ENCODE assay signal across 15 cellular contexts in the genomic region with DNA sequence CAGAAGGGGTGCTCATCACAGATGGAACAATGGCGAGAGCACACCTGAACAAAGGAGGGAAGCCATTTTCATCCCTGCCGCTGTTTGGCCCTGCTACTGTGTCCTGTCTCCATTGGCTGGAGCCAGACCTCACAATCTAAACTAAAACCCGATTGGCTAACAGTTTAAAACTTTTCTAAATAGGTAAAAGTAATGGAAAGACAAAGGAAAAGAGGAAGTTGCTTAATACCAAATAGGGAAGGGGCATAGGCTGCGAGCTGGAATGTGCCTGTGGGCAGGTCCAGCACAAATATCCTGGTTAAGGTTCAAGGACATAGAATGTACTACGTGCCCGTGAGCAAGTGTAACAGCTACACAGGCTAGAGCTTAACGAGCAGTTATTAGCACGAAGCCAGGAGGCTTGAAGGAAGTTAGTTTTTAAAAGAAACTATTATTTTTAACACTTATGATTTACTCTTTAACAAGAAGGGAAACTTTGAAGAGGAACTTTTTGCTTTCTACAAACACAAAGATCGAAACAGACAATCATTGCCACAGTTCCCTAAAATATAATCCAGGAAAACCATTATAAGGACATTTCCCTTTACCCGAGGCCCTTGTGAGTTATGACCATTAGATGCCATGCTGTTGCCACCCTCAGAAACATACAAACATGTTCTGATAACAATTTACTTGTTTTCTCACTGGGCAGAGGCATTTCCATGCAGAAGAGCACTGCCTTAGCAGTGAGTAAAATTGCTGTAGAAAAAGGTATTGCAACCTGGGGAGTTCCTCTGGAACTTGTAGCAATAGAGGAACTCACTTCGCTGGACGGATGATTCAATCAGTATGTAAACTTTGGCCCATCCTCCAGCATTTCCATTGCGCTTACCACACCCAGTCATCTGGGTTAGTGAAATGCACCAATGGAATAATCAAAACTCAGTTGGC. TPM values are rescaled to one million over a fixed set of nuclear protein-coding genes. Genes with fewer than 3 reads are reported as not detected.
DNase-seq lines count a peak whose midpoint lies in the region; ATAC-seq, FAIRE-seq and TF ChIP-seq lines count a peak whose summit lies in the region.
"Had no signal": no experiment of that assay in that cellular context is flagged by ENCODE, and none has a peak within 500 bp of the region (broad histone marks: within the 10 kb centered on the region; RNA-seq: fewer than 3 reads in every experiment).

No MANE protein-coding gene starts in this region.

- no peak overlapping the region for H3K4me3 Mint-ChIP-seq in activated T-cell treated with anti-CD3 and anti-CD28 coated beads, Interleukin-2, amount 50 U/mL, for 4 hours
- H3K4me3 Mint-ChIP-seq: activated CD8-positive, alpha-beta memory T cell treated with anti-CD3 and anti-CD28 coated beads, Interleukin-2, amount 10 ng/mL, durations not matched to agents 7 days and 5 days; endodermal cell had no signal

- ATAC-seq in lower lobe of right lung = no peak
- no peak for ATAC-seq in HG02970 (IDR thresholded peaks at IDR 0.05; ENCODE audit: low FRiP score, unreplicated experiment)
- ATAC-seq in GM19351 (IDR thresholded peaks at IDR 0.05; ENCODE audit: unreplicated experiment) = no peak
- no peak for ATAC-seq in activated T-cell treated with anti-CD3 and anti-CD28 coated beads, Interleukin-2, amount 50 U/mL, for 4 hours
- ATAC-seq: activated CD8-positive, alpha-beta memory T cell treated with anti-CD3 and anti-CD28 coated beads, Interleukin-2, amount 10 ng/mL, durations not matched to agents 7 days and 5 days had no signal

- H3K27me3 ChIP-seq in BLaER1 (peaks cover 12% of the 10 kb centered on the region; the same call in 1 of the 2 replicates), bronchial epithelial cell (ENCODE audit: control insufficient read depth, insufficient read depth, low read length) (no peaks in the 10 kb centered on the region), lower lobe of right lung (ENCODE audit: low read depth) (no peaks in the 10 kb centered on the region)

- DNase-seq in NOMO-1 treated with dmso at 0.1 percent for 144 hours (lab: John Stamatoyannopoulos, UW; ENCODE audit: unreplicated experiment) (peak; percentile 66), bronchial epithelial cell (ENCODE audit: low read depth) (peak; percentile 75), lower lobe of right lung (no peak), activated gamma-delta T cell treated with Interleukin-2 at 50 U/mL for 16 hours (no peak)
- DNase-seq in activated T-cell treated with anti-CD3 and anti-CD28 coated beads, Interleukin-2, amount 50 U/mL, for 4 hours = no peak
- DNase-seq: activated CD8-positive, alpha-beta memory T cell treated with anti-CD3 and anti-CD28 coated beads, Interleukin-2, amount 10 ng/mL, durations not matched to agents 7 days and 5 days; amniotic stem cell; endodermal cell; NCI-H526; stimulated activated CD4-positive, alpha-beta T cell treated with anti-CD3 and anti-CD28 coated beads, Interleukin-15, amount 100 ng/mL, for 24 hours; T-helper 1 cell had no signal

- H3K4me3 ChIP-seq in BLaER1 = no peak overlapping the region
- H3K4me3 ChIP-seq in bronchial epithelial cell (ENCODE audit: low read depth, low read length) = no peak overlapping the region
- no peak overlapping the region for H3K4me3 ChIP-seq in lower lobe of right lung

- no peaks in the 10 kb centered on the region for H4K20me1 ChIP-seq in BLaER1

- H3K36me3 ChIP-seq in BLaER1 (no peaks in the 10 kb centered on the region), bronchial epithelial cell (ENCODE audit: control insufficient read depth, insufficient read depth, low read length) (no peaks in the 10 kb centered on the region), lower lobe of right lung (no peaks in the 10 kb centered on the region)

- H3K4me1 Mint-ChIP-seq in activated T-cell treated with anti-CD3 and anti-CD28 coated beads, Interleukin-2, amount 50 U/mL, for 4 hours (ENCODE audit: low read depth) = peaks cover 36% of the 10 kb centered on the region
- H3K4me1 Mint-ChIP-seq: endodermal cell had no signal

- TF ChIP-seq CTCF in bronchial epithelial cell (IDR thresholded peaks at IDR 0.05; ENCODE audit: insufficient read depth, low read length, severe bottlenecking) (no peak), lower lobe of right lung (IDR thresholded peaks at IDR 0.05) (no peak)

- no peak overlapping the region for H3K27ac ChIP-seq in BLaER1
- H3K27ac ChIP-seq in lower lobe of right lung = peak overlapping the region; percentile 74

- intact Hi-C loops in lower lobe of right lung (cut with DNase I) = no loop called here

- H3K36me3 Mint-ChIP-seq in activated T-cell treated with anti-CD3 and anti-CD28 coated beads, Interleukin-2, amount 50 U/mL, for 4 hours (ENCODE audit: insufficient read depth) = no peaks in the 10 kb centered on the region
- H3K36me3 Mint-ChIP-seq: activated CD8-positive, alpha-beta memory T cell treated with anti-CD3 and anti-CD28 coated beads, Interleukin-2, amount 10 ng/mL, durations not matched to agents 7 days and 5 days had no signal

- H3K27me3 Mint-ChIP-seq in activated T-cell treated with anti-CD3 and anti-CD28 coated beads, Interleukin-2, amount 50 U/mL, for 4 hours (ENCODE audit: low read depth) = no peaks in the 10 kb centered on the region
- H3K27me3 Mint-ChIP-seq: activated CD8-positive, alpha-beta memory T cell treated with anti-CD3 and anti-CD28 coated beads, Interleukin-2, amount 10 ng/mL, durations not matched to agents 7 days and 5 days had no signal

- no peak overlapping the region for H3K9ac ChIP-seq in BLaER1

- peak overlapping the region; percentile 18; the same call in 1 of the 2 replicates for H3K4me2 ChIP-seq in BLaER1

- peaks cover 75% of the 10 kb centered on the region for H3K4me1 ChIP-seq in BLaER1
- peaks cover 73% of the 10 kb centered on the region for H3K4me1 ChIP-seq in lower lobe of right lung

- H3K9me3 Mint-ChIP-seq in activated T-cell treated with anti-CD3 and anti-CD28 coated beads, Interleukin-2, amount 50 U/mL, for 4 hours = no peaks in the 10 kb centered on the region
- H3K9me3 Mint-ChIP-seq: endodermal cell had no signal

- no peak for FAIRE-seq in bronchial epithelial cell (lab: Jason Lieb, UNC)
- FAIRE-seq: H54 had no signal

- H3K9me3 ChIP-seq in BLaER1 (no peaks in the 10 kb centered on the region), lower lobe of right lung (no peaks in the 10 kb centered on the region)

RNA-seq across cellular contexts. Expression of a gene that starts 4.8 kb away (rescaled TPM):
- total RNA-seq in bronchial epithelial cell (107 and 124 TPM in 2 replicates), lower lobe of right lung (209 TPM)
- total RNA-seq in activated T-cell treated with anti-CD3 and anti-CD28 coated beads, Interleukin-2, amount 50 U/mL, for 4 hours = 10 to 100 TPM; 33.8 to 37.6 (median 34.6) TPM

RNA-seq across cellular contexts. Expression of a gene that starts 42.4 kb away (rescaled TPM):
- total RNA-seq in bronchial epithelial cell (0.26 and 1.1 TPM in 2 replicates), lower lobe of right lung (468 TPM)
- total RNA-seq in activated T-cell treated with anti-CD3 and anti-CD28 coated beads, Interleukin-2, amount 50 U/mL, for 4 hours = 100 to 1,000 TPM; 175 to 195 (median 180) TPM

Comparison
In these comparisons a context has a peak if more than half of its experiments do, and no peak if none do; other contexts are left out.
1. DNase-seq: peak in NOMO-1 treated with dmso at 0.1 percent for 144 hours (single experiment) and bronchial epithelial cell (single experiment); none in lower lobe of right lung (single experiment), activated T-cell treated with anti-CD3 and anti-CD28 coated beads, Interleukin-2, amount 50 U/mL, for 4 hours (single experiment) and activated gamma-delta T cell treated with Interleukin-2 at 50 U/mL for 16 hours (single experiment).
2. RNA of a gene that starts 42.4 kb away (total RNA-seq): 468 TPM in lower lobe of right lung (single experiment) and 175 to 195 TPM in activated T-cell treated with anti-CD3 and anti-CD28 coated beads, Interleukin-2, amount 50 U/mL, for 4 hours; 0.26 to 1.1 TPM in bronchial epithelial cell; every median in the first group is over 10 times any median in the second.